In genomic region chr4:102692474-102692873, GRCh38 we compare ENCODE assay signal across 17 cellular contexts.
"Had no signal": no experiment of that assay in that cellular context is flagged by ENCODE, and none has a peak within 500 bp of the region (broad histone marks: within the 10 kb centered on the region; RNA-seq: fewer than 3 reads in every experiment).

No MANE protein-coding gene starts in this region.

- H3K27me3 ChIP-seq: gastroesophageal sphincter, stomach had no signal

- H3K9me3 ChIP-seq: gastroesophageal sphincter, mucosa of descending colon, stomach had no signal

- DNase-seq: activated CD4-positive, alpha-beta T cell treated with anti-CD3 and anti-CD28 coated beads, Interleukin-2, amount 10 ng/mL, durations not matched to agents 24 days and 14 days; activated CD8-positive, alpha-beta memory T cell treated with anti-CD3 and anti-CD28 coated beads for 24 hours; activated naive CD4-positive, alpha-beta T cell treated with anti-CD3 and anti-CD28 coated beads for 36 hours; caudate nucleus; effector CD8-positive, alpha-beta T cell; mucosa of descending colon; natural killer cell; occipital lobe; stimulated activated CD4-positive, alpha-beta T cell treated with anti-CD3 and anti-CD28 coated beads, Interleukin-15, amount 100 ng/mL, for 24 hours; stimulated activated CD4-positive, alpha-beta T cell treated with anti-CD3 and anti-CD28 coated beads, Interleukin-4, amount 100 ng/mL, for 24 hours; stomach; T-helper 1 cell had no signal

- H3K4me3 ChIP-seq: coronary artery, gastroesophageal sphincter, lung, mucosa of descending colon, stomach had no signal

- ATAC-seq: activated T-helper 17 cell treated with anti-CD3 and anti-CD28 coated beads, Interleukin-2, amount 50 U/mL, for 72 hours; gastroesophageal sphincter; mucosa of descending colon; natural killer cell; WTC11 had no signal

- H3K27ac ChIP-seq: coronary artery, gastroesophageal sphincter had no signal
